Comparison of ENCODE assay signal across 12 cellular contexts in genomic region chr1:217495249-217495648, GRCh38.
DNase-seq lines count a peak whose midpoint lies in the region; ATAC-seq and TF ChIP-seq lines count a peak whose summit lies in the region.
"Had no signal": no experiment of that assay in that cellular context is flagged by ENCODE, and none has a peak within 500 bp of the region (broad histone marks: within the 10 kb centered on the region; RNA-seq: fewer than 3 reads in every experiment).

No MANE protein-coding gene starts in this region.

- ATAC-seq in GM19025 (IDR thresholded peaks at IDR 0.05; ENCODE audit: low read depth, unreplicated experiment) (peak; percentile 82), HG02610 (IDR thresholded peaks at IDR 0.05; ENCODE audit: unreplicated experiment) (peak; percentile 95), HG03432 (IDR thresholded peaks at IDR 0.05; ENCODE audit: unreplicated experiment) (peak; percentile 95)
- ATAC-seq: K562 had no signal

- H3K4me3 ChIP-seq in GM06990 (replicated peaks; ENCODE audit: low read depth, low read length) (no peak overlapping the region), testis (no peak overlapping the region)
- H3K4me3 ChIP-seq: K562 had no signal

- H3K27me3 ChIP-seq in GM06990 (replicated peaks; ENCODE audit: control insufficient read depth, insufficient read depth, low read length) (no peaks in the 10 kb centered on the region), testis (no peaks in the 10 kb centered on the region)

- H3K36me3 ChIP-seq in GM06990 (ENCODE audit: control insufficient read depth, insufficient read depth, low read length) (no peaks in the 10 kb centered on the region), testis (ENCODE audit: low read depth, missing control alignments) (no peaks in the 10 kb centered on the region)

- DNase-seq in GM06990 (ENCODE audit: extremely low read depth, insufficient read length), result peak; percentile 22
- no peak for DNase-seq in stimulated activated CD4-positive, alpha-beta T cell treated with anti-CD3 and anti-CD28 coated beads, Interleukin-4, amount 100 ng/mL, for 1 hour
- DNase-seq in NCI-H2196 (lab: John Stamatoyannopoulos, UW; ENCODE audit: unreplicated experiment), result no peak
- DNase-seq in testis, result no peak
- no peak for DNase-seq in C1 segment of cervical spinal cord (lab: John Stamatoyannopoulos, UW)
- DNase-seq: AML-193, NCI-H69, substantia nigra had no signal

- no peak overlapping the region for H3K27ac ChIP-seq in testis

- no peak for TF ChIP-seq POLR2A in testis (IDR thresholded peaks at IDR 0.05)

- no peaks in the 10 kb centered on the region for H3K9me3 ChIP-seq in testis

- TF ChIP-seq CTCF in GM06990 (IDR thresholded peaks at IDR 0.05; ENCODE audit: insufficient read depth, low read length, poor library complexity, severe bottlenecking), result no peak
- no peak for TF ChIP-seq CTCF in testis (IDR thresholded peaks at IDR 0.05)

- H3K4me1 ChIP-seq in testis, result no peaks in the 10 kb centered on the region

- intact Hi-C loops in testis (cut with DNase I; ENCODE audit: low total_unique reads), result no loop called here
